ENCODE assay signal across 8 cellular contexts in genomic region chr15:44711089-44711355, GRCh38. TPM values are rescaled to one million over a fixed set of nuclear protein-coding genes. Genes with fewer than 3 reads are reported as not detected.
DNase-seq lines count a peak whose midpoint lies in the region; ATAC-seq, FAIRE-seq and TF ChIP-seq lines count a peak whose summit lies in the region.

PATL2 (minus strand) TSS chr15:44711323; CDS start chr15:44676490, 34,833 bp downstream.

- peak within 1 kb of the TSS; percentile 100 for H3K27ac Mint-ChIP-seq in activated naive CD4-positive, alpha-beta T cell treated with anti-CD3 and anti-CD28 coated beads, Interleukin-2, amount 50 U/mL, for 72 hours

- intact Hi-C loops in stomach (cut with DNase I; ENCODE audit: low total_unique reads): no loop called here

- no peak for TF ChIP-seq CTCF in stomach (IDR thresholded peaks at IDR 0.05)

- no peak within 1 kb of the TSS for H3K27ac ChIP-seq in iPS-20b (ENCODE audit: low read length)
- H3K27ac ChIP-seq in stomach: peak within 1 kb of the TSS; percentile 91 to 100 (median 99)

- DNase-seq in NCI-H345 treated with DMSO at 0.1 percent for 48 hours (lab: John Stamatoyannopoulos, UW; ENCODE audit: unreplicated experiment) (peak; percentile 49), NCI-H345 (lab: John Stamatoyannopoulos, UW) (no peak), stomach (no peak), HCEC 1CT (no peak), urothelium cell line (ENCODE audit: low spot score) (no peak)
- DNase-seq in activated naive CD4-positive, alpha-beta T cell treated with anti-CD3 and anti-CD28 coated beads, Interleukin-2, amount 50 U/mL, for 72 hours (ENCODE audit: low spot score in 2 of 2): no peak
- no peak for DNase-seq in activated CD4-positive, alpha-beta T cell treated with anti-CD3 and anti-CD28 coated beads for 48 hours

- TF ChIP-seq POLR2A in stomach (IDR thresholded peaks at IDR 0.05): no peak

- H3K27me3 ChIP-seq in iPS-20b (ENCODE audit: insufficient read depth, low read length) (peaks cover 17% of the 10 kb centered on the region), stomach (no peaks in the 10 kb centered on the region)

- H3K36me3 ChIP-seq in iPS-20b (ENCODE audit: insufficient read depth, low read depth, low read length) (peaks cover 7% of the 10 kb centered on the region), stomach (peaks cover 7 to 28% (median 15%) of the 10 kb centered on the region in 4 donors)

- FAIRE-seq in urothelium cell line (lab: Jason Lieb, UNC): no peak

- TF ChIP-seq EP300 in stomach (IDR thresholded peaks at IDR 0.05): no peak

- H3K4me1 ChIP-seq in iPS-20b (ENCODE audit: insufficient read depth, low read length): peaks cover 5% of the 10 kb centered on the region; the same call in 1 of the 2 replicates
- peaks cover 10 to 52% (median 31%) of the 10 kb centered on the region in 4 donors for H3K4me1 ChIP-seq in stomach

- no peak for ATAC-seq in activated naive CD4-positive, alpha-beta T cell treated with anti-CD3 and anti-CD28 coated beads, Interleukin-2, amount 50 U/mL, for 72 hours

- peaks cover 63 to 77% of the 10 kb centered on the region in 2 donors for H3K36me3 Mint-ChIP-seq in activated naive CD4-positive, alpha-beta T cell treated with anti-CD3 and anti-CD28 coated beads, Interleukin-2, amount 50 U/mL, for 72 hours

- WGBS in stomach, 5 donors: 1% methylated on average over 11 of the region's 11 CpGs

- no peaks in the 10 kb centered on the region for H3K9me3 Mint-ChIP-seq in activated naive CD4-positive, alpha-beta T cell treated with anti-CD3 and anti-CD28 coated beads, Interleukin-2, amount 50 U/mL, for 72 hours

- H3K9ac ChIP-seq in iPS-20b (ENCODE audit: low read depth, low read length): peak within 1 kb of the TSS; percentile 80

- H3K9me3 ChIP-seq in iPS-20b (ENCODE audit: insufficient read depth, low read depth, low read length) (no peaks in the 10 kb centered on the region), stomach (no peaks in the 10 kb centered on the region)

- H3K4me3 ChIP-seq in iPS-20b (ENCODE audit: low read length) (peak within 1 kb of the TSS; percentile 87), stomach (peak within 1 kb of the TSS; percentile 67 to 86 (median 75))

RNA-seq across cellular contexts. Expression of gene PATL2, which starts in this region (rescaled TPM):
- total RNA-seq in activated naive CD4-positive, alpha-beta T cell treated with anti-CD3 and anti-CD28 coated beads, Interleukin-2, amount 50 U/mL, for 72 hours: 10 to 100 TPM; 12.4 to 30.7 TPM
- 1 to 10 TPM in 4 of 5 donors, not detected in 1; 1.3 to 5.8 (median 4.2) TPM for total RNA-seq in stomach
- polyA plus RNA-seq in stomach: 1 to 10 TPM in 2 of 3 donors, under 1 TPM in 1; 0.92 to 2.3 (median 1.1) TPM
